In genomic region chr12:10400829-10401228, GRCh38 we compare ENCODE assay signal across 1 cellular context.
TF ChIP-seq lines count a peak whose summit lies in the region.

No MANE protein-coding gene starts in this region.

TF ChIP-seq in IMR-90, 13 proteins besides CTCF, POLR2A, EP300 and RAD21:
- TF ChIP-seq CEBPB (IDR thresholded peaks at IDR 0.05; ENCODE audit: low read depth, low read length) (no peak), MAFK (IDR thresholded peaks at IDR 0.05; ENCODE audit: low read depth, low read length) (no peak), CHD1 (IDR thresholded peaks at IDR 0.05; ENCODE audit: low read depth, low read length) (no peak), RFX5 (IDR thresholded peaks at IDR 0.05; ENCODE audit: low read depth, low read length) (no peak), NFE2L2 (IDR thresholded peaks at IDR 0.05; ENCODE audit: low read depth, low read length) (no peak), RCOR1 (IDR thresholded peaks at IDR 0.05; ENCODE audit: insufficient replicate concordance, low read length) (no peak), FOS (IDR thresholded peaks at IDR 0.05; ENCODE audit: low read depth, low read length) (no peak)
